ENCODE assay signal across 14 cellular contexts in the genomic region with DNA sequence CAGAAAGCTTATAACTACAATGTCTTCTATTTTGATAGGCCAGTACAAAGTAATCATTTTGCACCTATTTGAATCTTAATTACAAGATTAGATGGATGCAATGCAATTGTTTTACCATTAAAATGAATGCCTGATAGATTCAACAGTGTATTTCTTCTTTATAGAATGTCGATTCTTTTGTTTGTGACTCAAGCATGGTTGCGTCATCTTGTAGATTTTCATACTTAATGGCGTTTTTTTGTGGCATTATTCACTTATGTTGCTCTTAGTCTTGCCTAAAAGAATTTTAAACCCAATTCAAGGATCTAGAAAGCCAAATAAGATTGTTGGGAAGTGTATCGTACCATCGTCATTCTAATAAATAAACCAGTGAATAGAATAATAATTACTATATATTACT. TPM values are rescaled to one million over a fixed set of nuclear protein-coding genes. Genes with fewer than 3 reads are reported as not detected.
A peak's percentile ranks its signal among the peaks of the same experiment; 100 is the strongest.
DNase-seq lines count a peak whose midpoint lies in the region; ATAC-seq and TF ChIP-seq lines count a peak whose summit lies in the region.
"Had no signal": no experiment of that assay in that cellular context is flagged by ENCODE, and none has a peak within 500 bp of the region (broad histone marks: within the 10 kb centered on the region; RNA-seq: fewer than 3 reads in every experiment).

No MANE protein-coding gene starts in this region.

- H3K36me3 ChIP-seq in OCI-LY1 (ENCODE audit: insufficient read depth, low read length) = no peaks in the 10 kb centered on the region

- H3K27ac ChIP-seq in OCI-LY1 (ENCODE audit: low read depth, low read length, poor library complexity, severe bottlenecking) (peak overlapping the region; percentile 97), dorsolateral prefrontal cortex (peak overlapping the region in 57 of 59 donors; percentile 3 to 96 (median 90))

- H3K4me1 ChIP-seq in OCI-LY1 (ENCODE audit: insufficient read depth, low read length, severe bottlenecking) = peaks cover 80% of the 10 kb centered on the region

- H3K36me3 Mint-ChIP-seq in activated CD4-positive, alpha-beta memory T cell treated with anti-CD3 and anti-CD28 coated beads for 36 hours = peaks cover 7% of the 10 kb centered on the region
- H3K36me3 Mint-ChIP-seq in activated CD4-positive, alpha-beta memory T cell treated with anti-CD3 and anti-CD28 coated beads, Interleukin-2, amount 10 ng/mL, durations not matched to agents 7 days and 5 days (ENCODE audit: low read depth) = peaks cover 2% of the 10 kb centered on the region
- H3K36me3 Mint-ChIP-seq in stimulated activated effector memory CD8-positive, alpha-beta T cell treated with anti-CD3 and anti-CD28 coated beads, Interleukin-12 subunit alpha, Interleukin-12 subunit beta, amount 100 ng/mL, for 72 hours = no peaks in the 10 kb centered on the region

- H3K4me3 ChIP-seq in OCI-LY1 (ENCODE audit: low read depth, low read length, poor library complexity, severe bottlenecking) = peak overlapping the region; percentile 76
- peak overlapping the region in 57 of 59 donors; percentile 1 to 73 (median 59) for H3K4me3 ChIP-seq in dorsolateral prefrontal cortex

- peak overlapping the region; percentile 96 for H3K4me2 ChIP-seq in OCI-LY1 (ENCODE audit: low read length)

- H3K9me3 Mint-ChIP-seq in activated CD4-positive, alpha-beta memory T cell treated with anti-CD3 and anti-CD28 coated beads for 36 hours = no peaks in the 10 kb centered on the region
- H3K9me3 Mint-ChIP-seq in activated CD4-positive, alpha-beta memory T cell treated with anti-CD3 and anti-CD28 coated beads, Interleukin-2, amount 10 ng/mL, durations not matched to agents 7 days and 5 days = no peaks in the 10 kb centered on the region
- H3K9me3 Mint-ChIP-seq in stimulated activated effector memory CD8-positive, alpha-beta T cell treated with anti-CD3 and anti-CD28 coated beads, Interleukin-12 subunit alpha, Interleukin-12 subunit beta, amount 100 ng/mL, for 72 hours = no peaks in the 10 kb centered on the region
- H3K9me3 Mint-ChIP-seq: activated T-helper 1 cell treated with anti-CD3 and anti-CD28 coated beads, Interleukin-12 subunit alpha, Interleukin-12 subunit beta, Interleukin-2, Interleukin-4 antibody, amounts not matched to agents 30 ng/mL and 10 ng/mL and 1 ng/mL, durations not matched to agents 14 hours and 24 hours and 36 hours had no signal

- H3K27me3 Mint-ChIP-seq in activated CD4-positive, alpha-beta memory T cell treated with anti-CD3 and anti-CD28 coated beads for 36 hours = peaks cover 5% of the 10 kb centered on the region
- H3K27me3 Mint-ChIP-seq in activated CD4-positive, alpha-beta memory T cell treated with anti-CD3 and anti-CD28 coated beads, Interleukin-2, amount 10 ng/mL, durations not matched to agents 7 days and 5 days = no peaks in the 10 kb centered on the region

- POLR2A ChIA-PET in activated CD4-positive, alpha-beta memory T cell treated with anti-CD3 and anti-CD28 coated beads for 36 hours (lab: Charles Lee) = interaction anchor here (1.0 to 2.6 kb wide), 3 partner anchors 11 to 16 kb away, joined by 3 to 8 read pairs (median 7); no protein-coding TSS in a partner anchor
- POLR2A ChIA-PET in activated CD4-positive, alpha-beta memory T cell treated with anti-CD3 and anti-CD28 coated beads, Interleukin-2, amount 10 ng/mL, durations not matched to agents 7 days and 5 days (lab: Charles Lee) = interaction anchor here (0.9 to 18.6 kb wide), 4 partner anchors 10 to 29 kb away, joined by 3 to 320 read pairs (median 17); no protein-coding TSS in a partner anchor

- no peak overlapping the region for H2AFZ ChIP-seq in OCI-LY1 (ENCODE audit: low read length)

- H3K27me3 ChIP-seq in OCI-LY1 (ENCODE audit: insufficient read depth, low read length) = no peaks in the 10 kb centered on the region
- H3K27me3 ChIP-seq in dorsolateral prefrontal cortex = no peaks in the 10 kb centered on the region
- H3K27me3 ChIP-seq: upper lobe of left lung had no signal

- H4K20me1 ChIP-seq in OCI-LY1 (ENCODE audit: insufficient read depth, low read length) = no peaks in the 10 kb centered on the region

- H3K9me3 ChIP-seq in OCI-LY1 (ENCODE audit: low read length) = no peaks in the 10 kb centered on the region
- H3K9me3 ChIP-seq: upper lobe of left lung had no signal

- no peaks in the 10 kb centered on the region for H3K9me2 ChIP-seq in OCI-LY1 (ENCODE audit: low read depth, low read length)

- H3K27ac Mint-ChIP-seq in activated CD4-positive, alpha-beta memory T cell treated with anti-CD3 and anti-CD28 coated beads for 36 hours = peak overlapping the region; percentile 90
- no peak overlapping the region for H3K27ac Mint-ChIP-seq in activated CD4-positive, alpha-beta memory T cell treated with anti-CD3 and anti-CD28 coated beads, Interleukin-2, amount 10 ng/mL, durations not matched to agents 7 days and 5 days
- H3K27ac Mint-ChIP-seq in stimulated activated effector memory CD8-positive, alpha-beta T cell treated with anti-CD3 and anti-CD28 coated beads, Interleukin-12 subunit alpha, Interleukin-12 subunit beta, amount 100 ng/mL, for 72 hours = peak overlapping the region; percentile 14
- H3K27ac Mint-ChIP-seq: activated CD4-positive, alpha-beta T cell treated with anti-CD3 and anti-CD28 coated beads, Interleukin-2, amount 10 ng/mL, durations not matched to agents 24 days and 14 days had no signal

- TF ChIP-seq CTCF in OCI-LY1 (IDR thresholded peaks at IDR 0.05; ENCODE audit: low read length) (no peak), dorsolateral prefrontal cortex (IDR thresholded peaks at IDR 0.05 in 54 of 56, conservative IDR thresholded peaks at IDR 0.05 in 2 of 56; ENCODE audit: low read depth in 1 of 56, partially characterized antibody in 56 of 56) (no peak)

- peaks cover 31% of the 10 kb centered on the region for H3K4me1 Mint-ChIP-seq in activated CD4-positive, alpha-beta memory T cell treated with anti-CD3 and anti-CD28 coated beads for 36 hours (ENCODE audit: low read depth)
- H3K4me1 Mint-ChIP-seq in activated CD4-positive, alpha-beta memory T cell treated with anti-CD3 and anti-CD28 coated beads, Interleukin-2, amount 10 ng/mL, durations not matched to agents 7 days and 5 days = peaks cover 33% of the 10 kb centered on the region
- H3K4me1 Mint-ChIP-seq in stimulated activated effector memory CD8-positive, alpha-beta T cell treated with anti-CD3 and anti-CD28 coated beads, Interleukin-12 subunit alpha, Interleukin-12 subunit beta, amount 100 ng/mL, for 72 hours = peaks cover 25% of the 10 kb centered on the region

- no peak for DNase-seq in activated CD4-positive, alpha-beta memory T cell treated with anti-CD3 and anti-CD28 coated beads for 36 hours
- DNase-seq in activated CD4-positive, alpha-beta memory T cell treated with anti-CD3 and anti-CD28 coated beads, Interleukin-2, amount 10 ng/mL, durations not matched to agents 7 days and 5 days = no peak
- DNase-seq in dorsolateral prefrontal cortex = no peak
- DNase-seq in stimulated activated effector memory CD8-positive, alpha-beta T cell treated with anti-CD3 and anti-CD28 coated beads, Interleukin-12 subunit alpha, Interleukin-12 subunit beta, amount 100 ng/mL, for 72 hours (ENCODE audit: low spot score in 2 of 2) = no peak
- DNase-seq in NCI-H510A treated with DMSO at 0.1 percent for 48 hours (lab: John Stamatoyannopoulos, UW) = no peak
- DNase-seq in hepatic stellate cell (ENCODE audit: low spot score) = no peak
- DNase-seq: amygdala; effector CD4-positive, alpha-beta T cell; NCI-H446 treated with DMSO at 0.1 percent for 48 hours; upper lobe of left lung had no signal

- no peak for ATAC-seq in stimulated activated effector memory CD8-positive, alpha-beta T cell treated with anti-CD3 and anti-CD28 coated beads, Interleukin-12 subunit alpha, Interleukin-12 subunit beta, amount 100 ng/mL, for 72 hours
- ATAC-seq in activated CD4-positive, CD25-positive, alpha-beta regulatory T cell treated with anti-CD3 and anti-CD28 coated beads, Interleukin-2, amount 50 U/mL, for 24 hours = no peak

- H3K79me2 ChIP-seq in OCI-LY1 (ENCODE audit: insufficient read depth, low read length) = peaks cover 40% of the 10 kb centered on the region; the same call in 1 of the 2 replicates

- intact Hi-C loops in activated CD4-positive, alpha-beta memory T cell treated with anti-CD3 and anti-CD28 coated beads for 36 hours (cut with micrococcal nuclease) = no loop called here
- intact Hi-C loops in dorsolateral prefrontal cortex (cut with DNase I) = no loop called here

- peak overlapping the region; percentile 93 for H3K9ac ChIP-seq in OCI-LY1 (ENCODE audit: low read length)

- H3K4me3 Mint-ChIP-seq in activated CD4-positive, alpha-beta memory T cell treated with anti-CD3 and anti-CD28 coated beads for 36 hours = peak overlapping the region; percentile 61
- no peak overlapping the region for H3K4me3 Mint-ChIP-seq in activated CD4-positive, alpha-beta memory T cell treated with anti-CD3 and anti-CD28 coated beads, Interleukin-2, amount 10 ng/mL, durations not matched to agents 7 days and 5 days
- H3K4me3 Mint-ChIP-seq in stimulated activated effector memory CD8-positive, alpha-beta T cell treated with anti-CD3 and anti-CD28 coated beads, Interleukin-12 subunit alpha, Interleukin-12 subunit beta, amount 100 ng/mL, for 72 hours = peak overlapping the region; percentile 55
- H3K4me3 Mint-ChIP-seq: activated CD4-positive, alpha-beta T cell treated with anti-CD3 and anti-CD28 coated beads, Interleukin-2, amount 10 ng/mL, durations not matched to agents 24 days and 14 days had no signal

- H3F3A ChIP-seq in OCI-LY1 (ENCODE audit: insufficient read depth, low read length) = 0 out of 2 replicates have a peak, but pooled peaks cover 8% of the 10 kb centered on the region

- CTCF ChIA-PET in activated CD4-positive, alpha-beta memory T cell treated with anti-CD3 and anti-CD28 coated beads for 36 hours (lab: Charles Lee) = interaction anchor here (2.0 kb wide), 1 partner anchor 10 kb away, joined by 5 read pairs; no protein-coding TSS in a partner anchor
- CTCF ChIA-PET in activated CD4-positive, alpha-beta memory T cell treated with anti-CD3 and anti-CD28 coated beads, Interleukin-2, amount 10 ng/mL, durations not matched to agents 7 days and 5 days (lab: Charles Lee) = interaction anchor here (1.1 to 2.1 kb wide), 3 partner anchors 23 to 171 kb away, joined by 3 to 10 read pairs (median 3); no protein-coding TSS in a partner anchor

RNA-seq across cellular contexts. Expression of gene ZBTB38, which starts 21.4 kb away (rescaled TPM):
- total RNA-seq in activated CD4-positive, alpha-beta memory T cell treated with anti-CD3 and anti-CD28 coated beads for 36 hours = 10 to 100 TPM; 64.7 to 66.4 TPM
- 10 to 100 TPM; 36.0 to 39.6 TPM for total RNA-seq in activated CD4-positive, alpha-beta memory T cell treated with anti-CD3 and anti-CD28 coated beads, Interleukin-2, amount 10 ng/mL, durations not matched to agents 7 days and 5 days
- 100 to 1,000 TPM; 101 to 187 (median 131) TPM for total RNA-seq in dorsolateral prefrontal cortex
